In the genomic region with DNA sequence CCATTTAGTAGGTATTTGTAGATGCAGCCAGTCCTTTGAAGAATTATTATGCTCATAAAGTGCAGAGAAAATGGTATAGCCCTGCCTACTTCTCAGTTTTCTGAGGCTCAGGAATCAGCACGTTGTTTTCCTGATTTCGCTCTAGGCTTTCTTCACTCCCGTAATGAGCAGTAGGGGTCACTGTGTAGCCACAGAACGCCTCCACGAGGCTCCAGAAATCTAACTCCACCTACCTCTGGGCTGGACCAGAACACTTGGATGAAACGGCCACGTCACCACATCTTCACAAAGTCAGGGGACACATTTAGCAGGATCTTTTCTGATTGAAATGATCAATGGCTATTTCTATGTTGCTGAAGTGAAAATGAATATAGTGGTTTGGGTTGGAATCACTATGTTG, we compare ENCODE assay signal across 8 cellular contexts. TPM values are rescaled to one million over a fixed set of nuclear protein-coding genes. Genes with fewer than 3 reads are reported as not detected.
A peak's percentile ranks its signal among the peaks of the same experiment; 100 is the strongest.
DNase-seq lines count a peak whose midpoint lies in the region.

No MANE protein-coding gene starts in this region.

- peak overlapping the region in 1 of 2 donors; percentile 33 for H3K4me3 ChIP-seq in mucosa of rectum (ENCODE audit: low read length in 2 of 2)

- H3K36me3 ChIP-seq in mucosa of rectum (ENCODE audit: control insufficient read depth in 2 of 2, insufficient read depth in 2 of 2, low read length in 2 of 2) = no peaks in the 10 kb centered on the region

- H3K9me3 ChIP-seq in mucosa of rectum (ENCODE audit: control insufficient read depth in 2 of 2, low read length in 2 of 2) = no peaks in the 10 kb centered on the region

- H3K9ac ChIP-seq in mucosa of rectum (ENCODE audit: low read depth in 1 of 2, low read length in 2 of 2) = peak overlapping the region; percentile 3 to 23

- peaks cover 0 to 8% of the 10 kb centered on the region in 2 donors for H3K27me3 ChIP-seq in mucosa of rectum (ENCODE audit: control insufficient read depth in 2 of 2, insufficient read depth in 2 of 2, low read length in 2 of 2)

- H3K4me1 ChIP-seq in mucosa of rectum (ENCODE audit: control insufficient read depth in 2 of 2, insufficient read depth in 2 of 2, low read length in 2 of 2) = peaks cover 6 to 31% of the 10 kb centered on the region in 2 donors

- DNase-seq in SIG-M5 treated with dmso at 0.1 percent for 504 hours (lab: John Stamatoyannopoulos, UW; ENCODE audit: unreplicated experiment) (peak; percentile 83), SIG-M5 (lab: John Stamatoyannopoulos, UW) (no peak), HT-29 (ENCODE audit: low spot score) (peak; percentile 99), NOMO-1 (lab: John Stamatoyannopoulos, UW; ENCODE audit: unreplicated experiment in 2 of 2) (peak; percentile 58 to 83), epidermal melanocyte (ENCODE audit: insufficient read length, low spot score) (peak; percentile 85), superior temporal gyrus (ENCODE audit: extremely low spot score) (peak; percentile 85)
- DNase-seq in activated CD8-positive, alpha-beta memory T cell treated with anti-CD3 and anti-CD28 coated beads, Interleukin-2, amount 50 U/mL, for 4 hours = peak; percentile 45

- peak overlapping the region; percentile 59 to 73 for H3K27ac ChIP-seq in mucosa of rectum (ENCODE audit: low read depth in 2 of 2, low read length in 2 of 2)

RNA-seq across cellular contexts. Expression of gene GTF3A, which starts 49.8 kb away (rescaled TPM):
- total RNA-seq in HT-29 (2014; rRNA removed; shearing (Covaris generic)) = 405 and 541 TPM in 2 replicates
